2 cellular contexts compared by ENCODE assay signal in the genomic region with DNA sequence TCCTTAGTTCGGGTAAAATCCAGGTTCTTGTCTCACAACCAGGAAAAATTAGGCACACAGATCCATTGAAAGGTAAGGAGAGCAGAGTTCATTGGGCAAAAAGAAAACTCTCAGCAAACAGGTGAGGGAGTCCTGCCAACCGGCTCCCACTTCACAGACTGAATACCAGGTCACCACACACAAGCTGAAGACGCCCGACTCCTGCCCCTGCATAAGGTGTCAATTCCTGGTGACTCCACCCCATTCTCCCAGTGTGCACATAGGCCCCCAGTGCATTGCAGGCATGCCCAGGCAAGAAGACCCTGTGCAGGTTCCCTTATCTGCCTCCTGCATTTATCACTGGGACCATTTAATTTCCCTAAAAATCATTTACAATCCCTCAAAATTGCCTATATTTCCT.
TF ChIP-seq lines count a peak whose summit lies in the region.

No MANE protein-coding gene starts in this region.

TF ChIP-seq in HEK293, 187 proteins besides CTCF, POLR2A, EP300 and RAD21:
- TF ChIP-seq SETDB1 (IDR thresholded peaks at IDR 0.05; ENCODE audit: insufficient read length, low read length), result peak; percentile 46
- TF ChIP-seq, protein P1, sequence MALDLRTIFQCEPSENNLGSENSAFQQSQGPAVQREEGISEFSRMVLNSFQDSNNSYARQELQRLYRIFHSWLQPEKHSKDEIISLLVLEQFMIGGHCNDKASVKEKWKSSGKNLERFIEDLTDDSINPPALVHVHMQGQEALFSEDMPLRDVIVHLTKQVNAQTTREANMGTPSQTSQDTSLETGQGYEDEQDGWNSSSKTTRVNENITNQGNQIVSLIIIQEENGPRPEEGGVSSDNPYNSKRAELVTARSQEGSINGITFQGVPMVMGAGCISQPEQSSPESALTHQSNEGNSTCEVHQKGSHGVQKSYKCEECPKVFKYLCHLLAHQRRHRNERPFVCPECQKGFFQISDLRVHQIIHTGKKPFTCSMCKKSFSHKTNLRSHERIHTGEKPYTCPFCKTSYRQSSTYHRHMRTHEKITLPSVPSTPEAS (tag by site-specific recombination; IDR thresholded peaks at IDR 0.05), result no peak

TF ChIP-seq in H1, 55 proteins besides CTCF, POLR2A, EP300 and RAD21:
- no peak for TF ChIP-seq MAFK (IDR thresholded peaks at IDR 0.05; ENCODE audit: low read depth, low read length)
- TF ChIP-seq SUZ12 (IDR thresholded peaks at IDR 0.05; ENCODE audit: low read length), result no peak
- no peak for TF ChIP-seq CREB1 (IDR thresholded peaks at IDR 0.05)
- TF ChIP-seq TAF1 (IDR thresholded peaks at IDR 0.05; ENCODE audit: low read depth, low read length), result peak; percentile 49; the same call in 1 of the 2 replicates
- TF ChIP-seq ATF3 (IDR thresholded peaks at IDR 0.05; ENCODE audit: insufficient read depth, low read depth, low read length), result no peak
- TF ChIP-seq TBP (IDR thresholded peaks at IDR 0.05; ENCODE audit: low read depth, low read length), result peak; percentile 49; the same call in 1 of the 2 replicates
- TF ChIP-seq GABPA (IDR thresholded peaks at IDR 0.05; ENCODE audit: borderline replicate concordance, insufficient read depth, low read length), result no peak
- TF ChIP-seq ASH2L (IDR thresholded peaks at IDR 0.05; ENCODE audit: low read length), result no peak
- no peak for TF ChIP-seq JUN (IDR thresholded peaks at IDR 0.05; ENCODE audit: low read depth, low read length)
- TF ChIP-seq BACH1 (IDR thresholded peaks at IDR 0.05; ENCODE audit: low read length), result no peak
- TF ChIP-seq EZH2 (IDR thresholded peaks at IDR 0.05; ENCODE audit: low read depth, low read length, severe bottlenecking), result no peak
- peak; percentile 37; the same call in 1 of the 2 replicates for TF ChIP-seq POLR2AphosphoS5 (IDR thresholded peaks at IDR 0.05; ENCODE audit: low read depth, low read length)
